In the genomic region with DNA sequence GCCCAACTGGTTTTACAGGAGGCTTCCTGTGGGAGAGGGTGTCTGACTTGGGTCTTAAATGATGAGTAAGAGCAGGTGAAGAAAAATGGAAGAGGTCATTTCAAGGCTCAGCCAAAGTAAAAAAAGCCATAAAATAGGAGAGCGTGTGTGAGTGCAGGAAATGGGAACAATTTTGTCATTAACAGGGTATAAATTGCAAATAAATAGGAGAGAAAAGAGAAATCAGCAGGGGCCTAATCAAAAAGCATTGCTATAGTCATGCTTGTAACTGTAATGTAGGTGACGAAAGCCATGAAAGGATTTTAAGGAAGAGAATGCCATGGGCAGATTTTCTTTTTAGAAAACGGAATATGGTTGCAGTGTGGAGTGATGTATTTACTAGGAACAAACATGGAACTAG, we compare ENCODE assay signal across 7 cellular contexts.
"Had no signal": no experiment of that assay in that cellular context is flagged by ENCODE, and none has a peak within 500 bp of the region (broad histone marks: within the 10 kb centered on the region; RNA-seq: fewer than 3 reads in every experiment).

No MANE protein-coding gene starts in this region.

- H3K4me3 Mint-ChIP-seq: HFFc6, IgD-negative memory B cell had no signal

- H3K4me3 ChIP-seq: GM23248, HAP-1 had no signal

- ATAC-seq: HCT116 had no signal

- H2AFZ ChIP-seq: GM23248 had no signal

- H3K9ac ChIP-seq: GM23248, KMS-11 had no signal

- H3K27ac Mint-ChIP-seq: HFFc6, IgD-negative memory B cell had no signal

- H3K9me3 Mint-ChIP-seq: HFFc6 had no signal

- H3K36me3 Mint-ChIP-seq: IgD-negative memory B cell had no signal

- DNase-seq: GM23248, HFFc6, KBM-7 had no signal

- H3K36me3 ChIP-seq: HAP-1 had no signal

- H3K27ac ChIP-seq: GM23248, KMS-11 had no signal

- H3K27me3 Mint-ChIP-seq: IgD-negative memory B cell had no signal

- H3K4me1 Mint-ChIP-seq: IgD-negative memory B cell had no signal

- H3K4me2 ChIP-seq: KMS-11 had no signal

- H3K9me3 ChIP-seq: HAP-1 had no signal
